1 cellular context compared by ENCODE assay signal in the genomic region with DNA sequence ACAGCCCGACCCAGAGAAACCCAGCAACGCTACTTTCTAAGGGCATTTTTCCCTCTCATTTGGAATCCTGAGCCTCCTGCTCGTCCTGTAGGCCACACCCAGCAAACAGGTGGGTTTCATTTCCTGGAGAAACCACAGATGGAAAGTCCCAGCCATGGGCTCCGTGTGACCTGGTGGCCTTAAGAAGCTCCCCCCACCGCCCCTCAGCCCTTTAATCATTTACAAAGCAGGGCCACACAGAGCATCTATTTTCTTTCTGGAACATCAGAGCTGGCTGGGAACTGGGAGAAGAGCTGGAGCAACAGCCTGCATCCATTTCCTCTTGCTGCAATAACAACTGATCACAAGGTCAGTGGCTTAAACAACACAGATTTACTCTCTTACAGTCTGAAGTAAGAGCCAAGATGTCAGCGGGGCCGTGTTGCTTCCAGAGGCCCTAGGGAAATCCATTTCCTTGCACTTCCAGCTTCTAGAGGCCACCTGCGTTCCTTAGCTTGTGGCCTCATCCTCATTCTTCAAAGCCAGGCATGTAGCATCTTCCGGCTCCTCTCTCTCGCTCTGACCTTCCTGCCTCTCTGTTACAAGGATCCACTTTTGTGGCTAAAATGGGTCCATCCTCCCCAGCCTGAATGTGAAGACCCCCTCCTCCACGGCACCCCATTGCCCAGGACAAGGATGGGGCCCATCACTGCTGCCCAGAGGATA.
TF ChIP-seq lines count a peak whose summit lies in the region.

No MANE protein-coding gene starts in this region.

TF ChIP-seq in HepG2, 621 proteins besides CTCF, POLR2A, EP300 and RAD21 (continued from another document and continues in another):
- TF ChIP-seq, protein P1, sequence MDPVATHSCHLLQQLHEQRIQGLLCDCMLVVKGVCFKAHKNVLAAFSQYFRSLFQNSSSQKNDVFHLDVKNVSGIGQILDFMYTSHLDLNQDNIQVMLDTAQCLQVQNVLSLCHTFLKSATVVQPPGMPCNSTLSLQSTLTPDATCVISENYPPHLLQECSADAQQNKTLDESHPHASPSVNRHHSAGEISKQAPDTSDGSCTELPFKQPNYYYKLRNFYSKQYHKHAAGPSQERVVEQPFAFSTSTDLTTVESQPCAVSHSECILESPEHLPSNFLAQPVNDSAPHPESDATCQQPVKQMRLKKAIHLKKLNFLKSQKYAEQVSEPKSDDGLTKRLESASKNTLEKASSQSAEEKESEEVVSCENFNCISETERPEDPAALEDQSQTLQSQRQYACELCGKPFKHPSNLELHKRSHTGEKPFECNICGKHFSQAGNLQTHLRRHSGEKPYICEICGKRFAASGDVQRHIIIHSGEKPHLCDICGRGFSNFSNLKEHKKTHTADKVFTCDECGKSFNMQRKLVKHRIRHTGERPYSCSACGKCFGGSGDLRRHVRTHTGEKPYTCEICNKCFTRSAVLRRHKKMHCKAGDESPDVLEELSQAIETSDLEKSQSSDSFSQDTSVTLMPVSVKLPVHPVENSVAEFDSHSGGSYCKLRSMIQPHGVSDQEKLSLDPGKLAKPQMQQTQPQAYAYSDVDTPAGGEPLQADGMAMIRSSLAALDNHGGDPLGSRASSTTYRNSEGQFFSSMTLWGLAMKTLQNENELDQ (CRISPR knock-in tag; IDR thresholded peaks at IDR 0.05; ENCODE audit: borderline replicate concordance) = no peak
- TF ChIP-seq, protein P2, sequence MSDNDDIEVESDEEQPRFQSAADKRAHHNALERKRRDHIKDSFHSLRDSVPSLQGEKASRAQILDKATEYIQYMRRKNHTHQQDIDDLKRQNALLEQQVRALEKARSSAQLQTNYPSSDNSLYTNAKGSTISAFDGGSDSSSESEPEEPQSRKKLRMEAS (IDR thresholded peaks at IDR 0.05) = peak; percentile 17; the same call in 1 of the 2 replicates
- TF ChIP-seq ZFAT (CRISPR knock-in tag; conservative IDR thresholded peaks at IDR 0.05) (no peak), TBX2 (CRISPR knock-in tag; IDR thresholded peaks at IDR 0.05; ENCODE audit: borderline replicate concordance) (peak; percentile 67; the same call in 1 of the 2 replicates), MBD4 (IDR thresholded peaks at IDR 0.05; ENCODE audit: borderline replicate concordance, low read length) (no peak), POLR2AphosphoS5 (IDR thresholded peaks at IDR 0.05; ENCODE audit: low read depth, low read length) (peak; percentile 49), ZNF263 (CRISPR knock-in tag; IDR thresholded peaks at IDR 0.05) (no peak), SMYD3 (CRISPR knock-in tag; IDR thresholded peaks at IDR 0.05) (0 out of 2 replicates have a peak, but pooled peaks have one; percentile 20), MEIS1 (CRISPR knock-in tag; IDR thresholded peaks at IDR 0.05; ENCODE audit: borderline replicate concordance) (no peak), PCBP1 (IDR thresholded peaks at IDR 0.05; ENCODE audit: borderline replicate concordance, low read depth, low read length) (no peak), ZNF577 (CRISPR knock-in tag; IDR thresholded peaks at IDR 0.05; ENCODE audit: borderline replicate concordance, low read depth) (no peak), RELA (CRISPR knock-in tag; IDR thresholded peaks at IDR 0.05) (peak; percentile 82; the same call in 1 of the 2 replicates), ZNF350 (CRISPR knock-in tag; IDR thresholded peaks at IDR 0.05; ENCODE audit: borderline replicate concordance, low read depth) (peak; percentile 61; the same call in 1 of the 2 replicates), THAP11 (CRISPR knock-in tag; IDR thresholded peaks at IDR 0.05) (peak; percentile 69), CEBPB (IDR thresholded peaks at IDR 0.05; ENCODE audit: borderline replicate concordance, low read depth, low read length) (peak; percentile 31; the same call in 1 of the 2 replicates), NR2F6 (IDR thresholded peaks at IDR 0.05) (peak; percentile 73; the same call in 1 of the 2 replicates), NR2F6 (CRISPR knock-in tag; IDR thresholded peaks at IDR 0.05) (peak; percentile 76; the same call in 1 of the 2 replicates), ZNF317 (CRISPR knock-in tag; IDR thresholded peaks at IDR 0.05) (peak; percentile 98), MEIS2 (CRISPR knock-in tag; IDR thresholded peaks at IDR 0.05) (peak; percentile 20; the same call in 1 of the 2 replicates), ZBTB7A (CRISPR knock-in tag; IDR thresholded peaks at IDR 0.05) (0 out of 2 replicates have a peak, but pooled peaks have one; percentile 11), TMF1 (CRISPR knock-in tag; IDR thresholded peaks at IDR 0.05; ENCODE audit: low read depth) (no peak), ZFP1 (CRISPR knock-in tag; IDR thresholded peaks at IDR 0.05) (peak; percentile 37; the same call in 1 of the 2 replicates)
- TF ChIP-seq, protein P3, sequence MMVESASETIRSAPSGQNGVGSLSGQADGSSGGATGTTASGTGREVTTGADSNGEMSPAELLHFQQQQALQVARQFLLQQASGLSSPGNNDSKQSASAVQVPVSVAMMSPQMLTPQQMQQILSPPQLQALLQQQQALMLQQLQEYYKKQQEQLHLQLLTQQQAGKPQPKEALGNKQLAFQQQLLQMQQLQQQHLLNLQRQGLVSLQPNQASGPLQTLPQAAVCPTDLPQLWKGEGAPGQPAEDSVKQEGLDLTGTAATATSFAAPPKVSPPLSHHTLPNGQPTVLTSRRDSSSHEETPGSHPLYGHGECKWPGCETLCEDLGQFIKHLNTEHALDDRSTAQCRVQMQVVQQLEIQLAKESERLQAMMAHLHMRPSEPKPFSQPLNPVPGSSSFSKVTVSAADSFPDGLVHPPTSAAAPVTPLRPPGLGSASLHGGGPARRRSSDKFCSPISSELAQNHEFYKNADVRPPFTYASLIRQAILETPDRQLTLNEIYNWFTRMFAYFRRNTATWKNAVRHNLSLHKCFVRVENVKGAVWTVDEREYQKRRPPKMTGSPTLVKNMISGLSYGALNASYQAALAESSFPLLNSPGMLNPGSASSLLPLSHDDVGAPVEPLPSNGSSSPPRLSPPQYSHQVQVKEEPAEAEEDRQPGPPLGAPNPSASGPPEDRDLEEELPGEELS (CRISPR knock-in tag; IDR thresholded peaks at IDR 0.05) = peak; percentile 50
- TF ChIP-seq, protein P4, sequence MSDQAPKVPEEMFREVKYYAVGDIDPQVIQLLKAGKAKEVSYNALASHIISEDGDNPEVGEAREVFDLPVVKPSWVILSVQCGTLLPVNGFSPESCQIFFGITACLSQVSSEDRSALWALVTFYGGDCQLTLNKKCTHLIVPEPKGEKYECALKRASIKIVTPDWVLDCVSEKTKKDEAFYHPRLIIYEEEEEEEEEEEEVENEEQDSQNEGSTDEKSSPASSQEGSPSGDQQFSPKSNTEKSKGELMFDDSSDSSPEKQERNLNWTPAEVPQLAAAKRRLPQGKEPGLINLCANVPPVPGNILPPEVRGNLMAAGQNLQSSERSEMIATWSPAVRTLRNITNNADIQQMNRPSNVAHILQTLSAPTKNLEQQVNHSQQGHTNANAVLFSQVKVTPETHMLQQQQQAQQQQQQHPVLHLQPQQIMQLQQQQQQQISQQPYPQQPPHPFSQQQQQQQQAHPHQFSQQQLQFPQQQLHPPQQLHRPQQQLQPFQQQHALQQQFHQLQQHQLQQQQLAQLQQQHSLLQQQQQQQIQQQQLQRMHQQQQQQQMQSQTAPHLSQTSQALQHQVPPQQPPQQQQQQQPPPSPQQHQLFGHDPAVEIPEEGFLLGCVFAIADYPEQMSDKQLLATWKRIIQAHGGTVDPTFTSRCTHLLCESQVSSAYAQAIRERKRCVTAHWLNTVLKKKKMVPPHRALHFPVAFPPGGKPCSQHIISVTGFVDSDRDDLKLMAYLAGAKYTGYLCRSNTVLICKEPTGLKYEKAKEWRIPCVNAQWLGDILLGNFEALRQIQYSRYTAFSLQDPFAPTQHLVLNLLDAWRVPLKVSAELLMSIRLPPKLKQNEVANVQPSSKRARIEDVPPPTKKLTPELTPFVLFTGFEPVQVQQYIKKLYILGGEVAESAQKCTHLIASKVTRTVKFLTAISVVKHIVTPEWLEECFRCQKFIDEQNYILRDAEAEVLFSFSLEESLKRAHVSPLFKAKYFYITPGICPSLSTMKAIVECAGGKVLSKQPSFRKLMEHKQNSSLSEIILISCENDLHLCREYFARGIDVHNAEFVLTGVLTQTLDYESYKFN (CRISPR knock-in tag; conservative IDR thresholded peaks at IDR 0.05) = peak; percentile 67
- TF ChIP-seq, protein P5, sequence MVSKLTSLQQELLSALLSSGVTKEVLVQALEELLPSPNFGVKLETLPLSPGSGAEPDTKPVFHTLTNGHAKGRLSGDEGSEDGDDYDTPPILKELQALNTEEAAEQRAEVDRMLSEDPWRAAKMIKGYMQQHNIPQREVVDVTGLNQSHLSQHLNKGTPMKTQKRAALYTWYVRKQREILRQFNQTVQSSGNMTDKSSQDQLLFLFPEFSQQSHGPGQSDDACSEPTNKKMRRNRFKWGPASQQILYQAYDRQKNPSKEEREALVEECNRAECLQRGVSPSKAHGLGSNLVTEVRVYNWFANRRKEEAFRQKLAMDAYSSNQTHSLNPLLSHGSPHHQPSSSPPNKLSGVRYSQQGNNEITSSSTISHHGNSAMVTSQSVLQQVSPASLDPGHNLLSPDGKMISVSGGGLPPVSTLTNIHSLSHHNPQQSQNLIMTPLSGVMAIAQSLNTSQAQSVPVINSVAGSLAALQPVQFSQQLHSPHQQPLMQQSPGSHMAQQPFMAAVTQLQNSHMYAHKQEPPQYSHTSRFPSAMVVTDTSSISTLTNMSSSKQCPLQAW (CRISPR knock-in tag; IDR thresholded peaks at IDR 0.05) = peak; percentile 92
- TF ChIP-seq, protein P6, sequence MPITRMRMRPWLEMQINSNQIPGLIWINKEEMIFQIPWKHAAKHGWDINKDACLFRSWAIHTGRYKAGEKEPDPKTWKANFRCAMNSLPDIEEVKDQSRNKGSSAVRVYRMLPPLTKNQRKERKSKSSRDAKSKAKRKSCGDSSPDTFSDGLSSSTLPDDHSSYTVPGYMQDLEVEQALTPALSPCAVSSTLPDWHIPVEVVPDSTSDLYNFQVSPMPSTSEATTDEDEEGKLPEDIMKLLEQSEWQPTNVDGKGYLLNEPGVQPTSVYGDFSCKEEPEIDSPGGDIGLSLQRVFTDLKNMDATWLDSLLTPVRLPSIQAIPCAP (CRISPR knock-in tag; IDR thresholded peaks at IDR 0.05; ENCODE audit: low read depth) = no peak
- TF ChIP-seq, protein P7, sequence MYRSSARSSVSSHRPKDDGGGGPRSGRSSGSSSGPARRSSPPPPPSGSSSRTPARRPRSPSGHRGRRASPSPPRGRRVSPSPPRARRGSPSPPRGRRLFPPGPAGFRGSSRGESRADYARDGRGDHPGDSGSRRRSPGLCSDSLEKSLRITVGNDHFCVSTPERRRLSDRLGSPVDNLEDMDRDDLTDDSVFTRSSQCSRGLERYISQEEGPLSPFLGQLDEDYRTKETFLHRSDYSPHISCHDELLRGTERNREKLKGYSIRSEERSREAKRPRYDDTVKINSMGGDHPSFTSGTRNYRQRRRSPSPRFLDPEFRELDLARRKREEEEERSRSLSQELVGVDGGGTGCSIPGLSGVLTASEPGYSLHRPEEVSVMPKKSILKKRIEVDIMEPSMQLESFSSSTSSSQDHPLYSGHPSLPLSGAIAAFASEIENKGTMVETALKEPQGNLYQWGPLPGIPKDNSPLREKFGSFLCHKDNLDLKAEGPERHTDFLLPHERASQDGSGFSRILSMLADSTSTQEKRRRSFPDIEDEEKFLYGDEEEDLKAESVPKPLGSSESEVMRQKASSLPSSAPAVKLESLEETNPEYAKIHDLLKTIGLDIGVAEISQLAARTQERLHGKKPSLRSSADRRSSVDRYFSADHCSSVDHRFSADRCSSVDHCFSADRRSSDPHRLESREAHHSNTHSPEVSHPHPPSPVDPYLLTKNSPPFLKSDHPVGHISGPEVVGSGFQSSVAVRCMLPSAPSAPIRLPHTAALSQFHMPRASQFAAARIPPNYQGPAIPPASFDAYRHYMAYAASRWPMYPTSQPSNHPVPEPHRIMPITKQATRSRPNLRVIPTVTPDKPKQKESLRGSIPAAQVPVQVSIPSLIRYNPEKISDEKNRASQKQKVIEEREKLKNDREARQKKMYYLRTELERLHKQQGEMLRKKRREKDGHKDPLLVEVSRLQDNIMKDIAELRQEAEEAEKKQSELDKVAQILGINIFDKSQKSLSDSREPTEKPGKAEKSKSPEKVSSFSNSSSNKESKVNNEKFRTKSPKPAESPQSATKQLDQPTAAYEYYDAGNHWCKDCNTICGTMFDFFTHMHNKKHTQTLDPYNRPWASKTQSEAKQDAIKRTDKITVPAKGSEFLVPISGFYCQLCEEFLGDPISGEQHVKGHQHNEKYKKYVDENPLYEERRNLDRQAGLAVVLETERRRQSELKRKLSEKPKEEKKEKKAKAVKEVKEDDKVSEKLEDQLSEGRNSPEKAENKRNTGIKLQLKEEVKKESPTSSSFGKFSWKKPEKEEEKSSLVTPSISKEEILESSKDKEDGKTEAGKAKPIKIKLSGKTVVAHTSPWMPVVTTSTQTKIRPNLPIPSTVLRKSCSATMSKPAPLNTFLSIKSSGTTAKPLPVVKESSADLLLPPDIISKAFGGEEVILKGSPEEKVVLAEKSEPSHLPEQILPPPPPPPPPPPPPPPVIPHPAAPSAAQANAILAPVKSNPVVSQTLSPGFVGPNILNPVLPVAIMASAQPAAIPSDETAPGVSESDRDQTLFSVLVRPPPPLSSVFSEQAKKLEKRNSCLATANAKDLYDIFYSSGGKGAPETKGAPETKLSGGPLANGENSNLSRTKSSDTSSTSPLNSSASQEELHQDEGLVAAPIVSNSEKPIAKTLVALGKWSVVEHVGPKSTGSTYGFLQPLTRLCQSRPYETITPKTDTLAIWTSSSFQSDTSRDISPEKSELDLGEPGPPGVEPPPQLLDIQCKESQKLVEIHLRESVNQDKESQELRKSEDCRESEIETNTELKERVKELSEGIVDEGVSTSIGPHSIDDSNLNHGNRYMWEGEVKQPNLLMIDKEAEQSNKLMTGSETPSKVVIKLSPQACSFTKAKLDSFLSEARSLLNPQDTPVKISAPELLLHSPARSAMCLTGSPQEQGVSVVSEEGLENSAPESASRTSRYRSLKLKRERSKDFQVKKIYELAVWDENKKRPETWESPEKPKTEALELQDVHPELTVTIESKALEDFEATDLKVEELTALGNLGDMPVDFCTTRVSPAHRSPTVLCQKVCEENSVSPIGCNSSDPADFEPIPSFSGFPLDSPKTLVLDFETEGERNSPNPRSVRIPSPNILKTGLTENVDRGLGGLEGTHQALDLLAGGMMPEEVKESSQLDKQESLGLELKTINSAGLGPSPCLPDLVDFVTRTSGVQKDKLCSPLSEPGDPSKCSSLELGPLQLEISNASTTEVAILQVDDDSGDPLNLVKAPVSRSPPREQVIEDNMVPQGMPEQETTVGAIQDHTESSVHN (CRISPR knock-in tag; IDR thresholded peaks at IDR 0.05) = no peak
